8 cellular contexts compared by ENCODE assay signal in the genomic region with DNA sequence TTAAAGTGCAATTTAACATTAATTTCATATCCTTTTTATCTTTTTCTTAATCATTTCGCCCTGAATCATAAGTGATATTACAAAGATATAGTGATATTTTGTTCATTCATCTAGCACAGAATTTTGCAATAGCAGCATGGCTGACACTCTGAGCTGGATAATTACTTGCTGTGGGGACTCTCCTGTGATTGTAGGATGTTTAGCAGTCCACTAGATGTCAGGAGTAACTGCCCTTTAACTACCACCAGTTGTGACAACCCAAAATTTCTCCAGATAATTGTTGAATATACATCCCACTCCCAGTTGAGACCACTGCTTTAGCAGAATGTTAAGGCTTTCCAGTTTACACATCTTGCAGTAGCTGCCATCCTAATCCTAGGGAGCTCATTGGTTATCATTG.
DNase-seq lines count a peak whose midpoint lies in the region; ATAC-seq and TF ChIP-seq lines count a peak whose summit lies in the region.

No MANE protein-coding gene starts in this region.

- peak; percentile 15 for DNase-seq in NCI-H1092 treated with DMSO at 0.1 percent for 48 hours (lab: John Stamatoyannopoulos, UW)
- DNase-seq in NCI-H1092 (lab: John Stamatoyannopoulos, UW), result no peak
- DNase-seq in HFF-Myc (ENCODE audit: extremely low read depth, low read depth), result no peak
- DNase-seq in SK-MEL-5 (ENCODE audit: low read depth, low spot score), result peak; percentile 63
- DNase-seq in fibroblast of peridontal ligament (ENCODE audit: extremely low read depth), result peak; percentile 67
- peak; percentile 11 for DNase-seq in pulmonary artery endothelial cell (ENCODE audit: low read depth, low spot score)
- no peak for DNase-seq in retina

- in situ Hi-C loops in SK-MEL-5 (cut with HindIII; ENCODE audit: low pct_unique_long_range_greater_than_20kb, low sequenced_read_pairs), result no loop called here

- no peak for ATAC-seq in HG03097 (IDR thresholded peaks at IDR 0.05; ENCODE audit: low FRiP score, unreplicated experiment)

- no peak overlapping the region for H3K4me3 ChIP-seq in HFF-Myc (replicated peaks; ENCODE audit: low read depth, low read length)

- TF ChIP-seq CTCF in HFF-Myc (IDR thresholded peaks at IDR 0.05; ENCODE audit: low read depth, low read length, missing control alignments), result peak; percentile 38

Comparison
In these comparisons a context has a peak if more than half of its experiments do, and no peak if none do; other contexts are left out.
1. DNase-seq: peak in NCI-H1092 treated with DMSO at 0.1 percent for 48 hours (single experiment), SK-MEL-5 (single experiment), fibroblast of peridontal ligament (single experiment) and pulmonary artery endothelial cell (single experiment); none in NCI-H1092 (single experiment), HFF-Myc (single experiment) and retina (single experiment).